In the genomic region with DNA sequence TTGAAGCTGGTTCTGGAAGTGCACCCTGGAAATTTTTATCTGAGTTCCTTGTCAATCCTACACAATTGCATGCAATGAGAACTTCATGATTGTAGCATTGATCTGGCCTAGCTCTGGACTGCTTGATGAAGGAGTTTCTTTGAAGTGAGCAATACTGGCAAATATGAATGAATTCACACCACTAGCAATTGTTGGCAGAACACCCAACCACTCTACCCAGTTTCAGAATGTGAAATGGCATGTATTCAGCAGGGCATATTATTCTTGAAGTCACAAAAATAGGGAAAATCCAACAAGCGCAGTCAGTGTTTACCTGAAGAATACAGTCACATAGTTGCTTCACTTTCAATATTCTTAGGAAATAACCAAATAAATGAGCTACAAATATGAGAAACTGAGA, we compare ENCODE assay signal across 16 cellular contexts. TPM values are rescaled to one million over a fixed set of nuclear protein-coding genes. Genes with fewer than 3 reads are reported as not detected.
DNase-seq lines count a peak whose midpoint lies in the region; TF ChIP-seq lines count a peak whose summit lies in the region.
"Had no signal": no experiment of that assay in that cellular context is flagged by ENCODE, and none has a peak within 500 bp of the region (broad histone marks: within the 10 kb centered on the region; RNA-seq: fewer than 3 reads in every experiment).

No MANE protein-coding gene starts in this region.

- H3K36me3 ChIP-seq in mammary epithelial cell (ENCODE audit: insufficient read depth, low read length): no peaks in the 10 kb centered on the region
- H3K36me3 ChIP-seq: BLaER1 had no signal

- in situ Hi-C loops in mammary epithelial cell (cut with MboI; ENCODE audit: low sequenced_read_pairs in 2 of 2): no loop called here

- H3K9ac ChIP-seq in mammary epithelial cell (ENCODE audit: insufficient read depth, low read length): no peak overlapping the region
- H3K9ac ChIP-seq: BLaER1, GM23248 had no signal

- H3K27ac Mint-ChIP-seq in MCF 10A (ENCODE audit: low read depth, unreplicated experiment): no peak overlapping the region
- H3K27ac Mint-ChIP-seq: B cell; CD4-positive, CD25-positive, alpha-beta regulatory T cell; CD8-positive, alpha-beta T cell had no signal

- no peak overlapping the region for H3K4me3 ChIP-seq in mammary epithelial cell (replicated peaks in 1 of 3; ENCODE audit: insufficient read depth in 1 of 3, low read depth in 2 of 3, low read length in 3 of 3)
- H3K4me3 ChIP-seq: BLaER1, GM23248 had no signal

- H2AFZ ChIP-seq in mammary epithelial cell (ENCODE audit: low read depth, low read length): no peak overlapping the region
- H2AFZ ChIP-seq: GM23248 had no signal

- H3K4me1 Mint-ChIP-seq in MCF 10A (ENCODE audit: insufficient read depth, unreplicated experiment): no peaks in the 10 kb centered on the region
- H3K4me1 Mint-ChIP-seq: B cell; CD4-positive, CD25-positive, alpha-beta regulatory T cell had no signal

- BruUV-seq in mammary epithelial cell (replicated peaks; lab: Mats Ljungman, UMichigan) (no TSS peak), MCF 10A (replicated peaks; lab: Mats Ljungman, UMichigan) (no TSS peak)

- no peaks in the 10 kb centered on the region for H3K36me3 Mint-ChIP-seq in MCF 10A (ENCODE audit: insufficient read depth, unreplicated experiment)
- H3K36me3 Mint-ChIP-seq: CD8-positive, alpha-beta T cell had no signal

- intact Hi-C loops in mammary epithelial cell (cut with micrococcal nuclease) (no loop called here), MCF 10A (cut with micrococcal nuclease) (no loop called here)

- no peaks in the 10 kb centered on the region for H3K27me3 Mint-ChIP-seq in MCF 10A (ENCODE audit: insufficient read depth, unreplicated experiment)
- H3K27me3 Mint-ChIP-seq: B cell; CD4-positive, CD25-positive, alpha-beta regulatory T cell had no signal

- CTCF ChIA-PET in mammary epithelial cell (lab: Charles Lee; ENCODE audit: low non-redundant PET) (no interaction called here), MCF 10A (lab: Yijun Ruan, JAX) (interaction anchor here (0.6 to 1.2 kb wide), 4 partner anchors 17 to 297 kb away, joined by 3 to 4 read pairs (median 3); no protein-coding TSS in a partner anchor)

- no peak overlapping the region for H3K27ac ChIP-seq in mammary epithelial cell (ENCODE audit: insufficient read depth, low read depth, low read length)
- H3K27ac ChIP-seq: 22Rv1, BLaER1, C4-2B, GM23248 had no signal

- H3K4me2 ChIP-seq in mammary epithelial cell (ENCODE audit: insufficient read depth, low read depth, low read length): no peak overlapping the region
- H3K4me2 ChIP-seq: BLaER1 had no signal

- TF ChIP-seq CTCF in mammary epithelial cell (conservative IDR thresholded peaks at IDR 0.05 in 1 of 2, IDR thresholded peaks at IDR 0.05 in 1 of 2; ENCODE audit: extremely low read depth in 1 of 2, insufficient read depth in 1 of 2, low read depth in 1 of 2, low read length in 2 of 2) (no peak), MCF 10A (IDR thresholded peaks at IDR 0.05; ENCODE audit: unreplicated experiment) (no peak)

- no peaks in the 10 kb centered on the region for H3K9me3 ChIP-seq in mammary epithelial cell (replicated peaks; ENCODE audit: insufficient read depth, low read length)
- H3K9me3 ChIP-seq: BLaER1 had no signal

- peak; percentile 1 for DNase-seq in mammary epithelial cell
- DNase-seq in MCF 10A (ENCODE audit: unreplicated experiment): no peak
- peak; percentile 69 for DNase-seq in astrocyte of the hippocampus (ENCODE audit: low read depth, low spot score)
- peak; percentile 5 for DNase-seq in medulla oblongata (ENCODE audit: extremely low spot score)
- no peak for DNase-seq in OCI-M2 (lab: John Stamatoyannopoulos, UW; ENCODE audit: unreplicated experiment)
- DNase-seq in COLO668 (lab: John Stamatoyannopoulos, UW; ENCODE audit: unreplicated experiment): no peak
- DNase-seq: CD4-positive, CD25-positive, alpha-beta regulatory T cell; CD8-positive, alpha-beta T cell; DMS153; DND-41; GM23248; H7 had no signal

- H3K27me3 ChIP-seq in mammary epithelial cell (ENCODE audit: insufficient read depth, low read length): no peaks in the 10 kb centered on the region
- H3K27me3 ChIP-seq: BLaER1 had no signal

- POLR2A ChIA-PET in MCF 10A (lab: Yijun Ruan, JAX): no interaction called here

- no peaks in the 10 kb centered on the region for H3K79me2 ChIP-seq in mammary epithelial cell (ENCODE audit: insufficient read depth, low read length)

- H3K4me1 ChIP-seq in mammary epithelial cell (ENCODE audit: insufficient read depth, low read length): no peaks in the 10 kb centered on the region
- H3K4me1 ChIP-seq: BLaER1 had no signal

- no peaks in the 10 kb centered on the region for H3K9me3 Mint-ChIP-seq in MCF 10A (ENCODE audit: unreplicated experiment)
- H3K9me3 Mint-ChIP-seq: CD4-positive, CD25-positive, alpha-beta regulatory T cell; CD8-positive, alpha-beta T cell had no signal

- no peaks in the 10 kb centered on the region for H4K20me1 ChIP-seq in mammary epithelial cell (ENCODE audit: insufficient read depth, low read length)
- H4K20me1 ChIP-seq: BLaER1 had no signal

- dilution Hi-C loops in mammary epithelial cell (cut with HindIII; ENCODE audit: low sequenced_read_pairs): no loop called here

- H3K4me3 Mint-ChIP-seq in MCF 10A (ENCODE audit: unreplicated experiment): no peak overlapping the region
- H3K4me3 Mint-ChIP-seq: B cell; CD4-positive, CD25-positive, alpha-beta regulatory T cell; CD8-positive, alpha-beta T cell had no signal

- 100% methylated on average over 1 of the region's 1 CpG for WGBS in mammary epithelial cell (ENCODE audit: low coverage, missing lambda C conversion rate)

RNA-seq across cellular contexts. Expression of a gene that starts 57.3 kb away (rescaled TPM):
- 1 to 10 TPM in 1 of 2 donors, under 1 TPM in 1; 0.83 to 3.6 TPM for total RNA-seq in mammary epithelial cell
- polyA plus RNA-seq in mammary epithelial cell: 0.36 TPM
- polyA minus RNA-seq in mammary epithelial cell: 2.0 TPM
- total RNA-seq in MCF 10A (2022): 12.9 and 14.1 TPM in 2 replicates

Comparison
In these comparisons a context has a peak if more than half of its experiments do, and no peak if none do; other contexts are left out.
1. DNase-seq: peak in mammary epithelial cell (single experiment), astrocyte of the hippocampus (single experiment) and medulla oblongata (single experiment); none in MCF 10A (single experiment), OCI-M2 (single experiment) and COLO668 (single experiment).